Comparison of ENCODE assay signal across 22 cellular contexts in the genomic region with DNA sequence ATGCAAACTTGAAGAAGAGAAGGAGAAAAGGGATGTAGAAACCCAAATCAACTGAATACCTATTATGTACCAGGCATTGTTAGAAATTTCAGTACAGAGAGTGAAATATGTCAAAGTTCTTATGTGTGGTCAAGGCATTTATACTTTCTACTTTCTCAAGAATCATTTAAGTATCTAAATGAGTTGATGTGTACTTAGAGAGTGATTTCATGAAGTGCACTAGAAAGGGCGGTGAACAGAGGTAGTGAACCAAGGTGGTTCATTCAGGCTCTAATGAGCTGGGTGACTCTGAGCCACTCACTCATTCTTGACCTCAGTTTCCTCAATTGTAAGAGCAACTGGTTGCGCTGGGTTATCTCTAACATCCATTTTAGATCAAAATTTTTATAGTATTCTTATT. TPM values are rescaled to one million over a fixed set of nuclear protein-coding genes. Genes with fewer than 3 reads are reported as not detected.
DNase-seq lines count a peak whose midpoint lies in the region; ATAC-seq and TF ChIP-seq lines count a peak whose summit lies in the region.
"Had no signal": no experiment of that assay in that cellular context is flagged by ENCODE, and none has a peak within 500 bp of the region (broad histone marks: within the 10 kb centered on the region; RNA-seq: fewer than 3 reads in every experiment).

No MANE protein-coding gene starts in this region.

- peaks cover 47% of the 10 kb centered on the region for H3K4me1 Mint-ChIP-seq in activated T-helper 2 cell treated with anti-CD3 and anti-CD28 coated beads, Interferon-gamma antibody, Interleukin-2, Interleukin-4, amounts not matched to agents 10 μg/mL and 5 μg/mL and 100 μg/mL, durations not matched to agents 14 hours and 24 hours and 36 hours (ENCODE audit: low read depth)

- ATAC-seq in GM18519 (IDR thresholded peaks at IDR 0.05; ENCODE audit: low FRiP score, unreplicated experiment) (peak; percentile 36), GM21717 (IDR thresholded peaks at IDR 0.05; ENCODE audit: unreplicated experiment) (peak; percentile 47), GM19395 (IDR thresholded peaks at IDR 0.05; ENCODE audit: unreplicated experiment) (no peak)
- ATAC-seq: HepG2, upper lobe of right lung had no signal

- H3K9me3 ChIP-seq in skeletal muscle satellite cell (replicated peaks; ENCODE audit: low read length) (no peaks in the 10 kb centered on the region), breast epithelium (no peaks in the 10 kb centered on the region)
- H3K9me3 ChIP-seq: ascending aorta, BE2C, esophagus squamous epithelium, right atrium auricular region, upper lobe of right lung had no signal

- no peaks in the 10 kb centered on the region for H3K9me3 Mint-ChIP-seq in activated T-helper 2 cell treated with anti-CD3 and anti-CD28 coated beads, Interferon-gamma antibody, Interleukin-2, Interleukin-4, amounts not matched to agents 10 μg/mL and 5 μg/mL and 100 μg/mL, durations not matched to agents 14 hours and 24 hours and 36 hours

- H3K36me3 ChIP-seq in skeletal muscle satellite cell (ENCODE audit: insufficient read depth, low read length) (no peaks in the 10 kb centered on the region), breast epithelium (no peaks in the 10 kb centered on the region)
- H3K36me3 ChIP-seq: ascending aorta, BE2C, esophagus squamous epithelium, right atrium auricular region, upper lobe of right lung had no signal

- H3K27ac ChIP-seq in breast epithelium = peak overlapping the region in 1 of 2 donors; percentile 4
- H3K27ac ChIP-seq: ascending aorta, esophagus squamous epithelium, upper lobe of right lung had no signal

- no peak overlapping the region for H3K9ac ChIP-seq in skeletal muscle satellite cell (ENCODE audit: low read depth, low read length)

- H3K27me3 Mint-ChIP-seq in activated T-helper 2 cell treated with anti-CD3 and anti-CD28 coated beads, Interferon-gamma antibody, Interleukin-2, Interleukin-4, amounts not matched to agents 10 μg/mL and 5 μg/mL and 100 μg/mL, durations not matched to agents 14 hours and 24 hours and 36 hours (ENCODE audit: low read depth) = no peaks in the 10 kb centered on the region

- H3K27ac Mint-ChIP-seq in activated T-helper 2 cell treated with anti-CD3 and anti-CD28 coated beads, Interferon-gamma antibody, Interleukin-2, Interleukin-4, amounts not matched to agents 10 μg/mL and 5 μg/mL and 100 μg/mL, durations not matched to agents 14 hours and 24 hours and 36 hours = peak overlapping the region; percentile 81

- H3K36me3 Mint-ChIP-seq in activated T-helper 2 cell treated with anti-CD3 and anti-CD28 coated beads, Interferon-gamma antibody, Interleukin-2, Interleukin-4, amounts not matched to agents 10 μg/mL and 5 μg/mL and 100 μg/mL, durations not matched to agents 14 hours and 24 hours and 36 hours (ENCODE audit: low read depth) = peaks cover 64% of the 10 kb centered on the region

- H3K27me3 ChIP-seq in skeletal muscle satellite cell (ENCODE audit: control insufficient read depth, insufficient read depth, low read length) = no peaks in the 10 kb centered on the region
- no peaks in the 10 kb centered on the region for H3K27me3 ChIP-seq in breast epithelium
- H3K27me3 ChIP-seq: ascending aorta, BE2C, esophagus squamous epithelium, right atrium auricular region, upper lobe of right lung had no signal

- H3K4me3 ChIP-seq in skeletal muscle satellite cell (ENCODE audit: low read length) = no peak overlapping the region
- H3K4me3 ChIP-seq in breast epithelium = peak overlapping the region in 1 of 3 donors; percentile 17
- H3K4me3 ChIP-seq: ascending aorta, esophagus squamous epithelium, right atrium auricular region, upper lobe of right lung had no signal

- H3K4me3 Mint-ChIP-seq in activated T-helper 2 cell treated with anti-CD3 and anti-CD28 coated beads, Interferon-gamma antibody, Interleukin-2, Interleukin-4, amounts not matched to agents 10 μg/mL and 5 μg/mL and 100 μg/mL, durations not matched to agents 14 hours and 24 hours and 36 hours (ENCODE audit: low read depth) = peak overlapping the region; percentile 94

- H3K4me1 ChIP-seq in skeletal muscle satellite cell (ENCODE audit: control insufficient read depth, insufficient read depth, low read length) (peaks cover 13% of the 10 kb centered on the region), breast epithelium (no peaks in the 10 kb centered on the region)
- H3K4me1 ChIP-seq: BE2C had no signal

- H3K4me2 ChIP-seq in skeletal muscle satellite cell (ENCODE audit: low read length) = peak overlapping the region; percentile 81

- DNase-seq in activated T-helper 2 cell treated with anti-CD3 and anti-CD28 coated beads, Interferon-gamma antibody, Interleukin-2, Interleukin-4, amounts not matched to agents 10 μg/mL and 5 μg/mL and 100 μg/mL, durations not matched to agents 14 hours and 24 hours and 36 hours (ENCODE audit: low spot score) = no peak
- DNase-seq in breast epithelium (ENCODE audit: low spot score in 2 of 2) (no peak), RKO (ENCODE audit: low spot score) (no peak), hypothalamus (lab: John Stamatoyannopoulos, UW) (no peak)
- DNase-seq: BE2C; effector CD8-positive, alpha-beta T cell; esophagus squamous epithelium; H7; head of caudate nucleus; NCI-H1436 treated with DMSO at 0.1 percent for 48 hours; NCI-H748 treated with DMSO at 0.1 percent for 48 hours; stimulated activated naive CD4-positive, alpha-beta T cell treated with Interleukin-2 at 50 U/mL for 16 hours; T1000; upper lobe of right lung had no signal

- TF ChIP-seq CTCF in breast epithelium (IDR thresholded peaks at IDR 0.05) = no peak

- TF ChIP-seq POLR2A in breast epithelium (IDR thresholded peaks at IDR 0.05) = no peak

- intact Hi-C loops in activated T-helper 2 cell treated with anti-CD3 and anti-CD28 coated beads, Interferon-gamma antibody, Interleukin-2, Interleukin-4, amounts not matched to agents 10 μg/mL and 5 μg/mL and 100 μg/mL, durations not matched to agents 14 hours and 24 hours and 36 hours (cut with micrococcal nuclease) = loop anchor here (1.0 to 5.0 kb wide), 8 partner anchors 14 to 348 kb away; no protein-coding TSS in a partner anchor
- intact Hi-C loops in breast epithelium (cut with DNase I; ENCODE audit: low total_unique reads) = no loop called here

RNA-seq across cellular contexts. Expression of a gene that starts 3.3 kb away (rescaled TPM):
- 27.6 and 28.8 TPM in 2 replicates for total RNA-seq in activated T-helper 2 cell treated with anti-CD3 and anti-CD28 coated beads, Interferon-gamma antibody, Interleukin-2, Interleukin-4, amounts not matched to agents 10 μg/mL and 5 μg/mL and 100 μg/mL, durations not matched to agents 14 hours and 24 hours and 36 hours
- 7.6 and 11.4 TPM in 2 replicates for total RNA-seq in skeletal muscle satellite cell (2012; rRNA removed)
- 1 to 10 TPM; 3.4 to 5.2 (median 5.1) TPM for total RNA-seq in breast epithelium
- total RNA-seq: H7, HepG2, OCI-LY7 had no signal
